In the genomic region with DNA sequence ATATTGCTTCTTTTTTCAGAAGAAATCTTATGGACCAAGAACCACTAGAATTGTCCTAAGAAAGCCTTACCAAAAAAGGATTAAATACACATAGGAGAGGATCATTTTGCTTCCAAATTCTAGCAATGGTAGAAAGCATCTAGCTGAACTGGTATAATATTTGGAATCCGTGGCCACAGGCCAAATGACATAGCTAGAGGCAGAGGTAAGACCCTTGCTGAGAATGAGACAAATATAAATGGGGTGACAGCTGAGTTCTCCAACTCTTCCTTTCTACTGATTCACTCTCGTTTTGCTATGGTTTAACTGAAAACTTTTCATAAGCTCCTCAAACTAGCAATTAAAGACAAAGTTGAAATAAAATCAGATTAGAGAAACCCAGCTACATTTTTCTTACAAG, we compare ENCODE assay signal across 8 cellular contexts.
"Had no signal": no experiment of that assay in that cellular context is flagged by ENCODE, and none has a peak within 500 bp of the region (broad histone marks: within the 10 kb centered on the region; RNA-seq: fewer than 3 reads in every experiment).

No MANE protein-coding gene starts in this region.

- H3K27ac ChIP-seq: HL-60 had no signal

- DNase-seq: IMR-90, KBM-7, KG1 had no signal

- H3K4me3 Mint-ChIP-seq: IgD-negative memory B cell had no signal

- FAIRE-seq: HepG2, HTR-8/SVneo, K562 had no signal

- H3K27ac Mint-ChIP-seq: IgD-negative memory B cell had no signal

- ATAC-seq: HepG2, K562 had no signal

- H3K36me3 Mint-ChIP-seq: IgD-negative memory B cell had no signal

- H3K4me3 ChIP-seq: K562 had no signal

- H3K4me1 Mint-ChIP-seq: IgD-negative memory B cell had no signal

- H3K9me3 Mint-ChIP-seq: IgD-negative memory B cell had no signal
